8 cellular contexts compared by ENCODE assay signal in the genomic region with DNA sequence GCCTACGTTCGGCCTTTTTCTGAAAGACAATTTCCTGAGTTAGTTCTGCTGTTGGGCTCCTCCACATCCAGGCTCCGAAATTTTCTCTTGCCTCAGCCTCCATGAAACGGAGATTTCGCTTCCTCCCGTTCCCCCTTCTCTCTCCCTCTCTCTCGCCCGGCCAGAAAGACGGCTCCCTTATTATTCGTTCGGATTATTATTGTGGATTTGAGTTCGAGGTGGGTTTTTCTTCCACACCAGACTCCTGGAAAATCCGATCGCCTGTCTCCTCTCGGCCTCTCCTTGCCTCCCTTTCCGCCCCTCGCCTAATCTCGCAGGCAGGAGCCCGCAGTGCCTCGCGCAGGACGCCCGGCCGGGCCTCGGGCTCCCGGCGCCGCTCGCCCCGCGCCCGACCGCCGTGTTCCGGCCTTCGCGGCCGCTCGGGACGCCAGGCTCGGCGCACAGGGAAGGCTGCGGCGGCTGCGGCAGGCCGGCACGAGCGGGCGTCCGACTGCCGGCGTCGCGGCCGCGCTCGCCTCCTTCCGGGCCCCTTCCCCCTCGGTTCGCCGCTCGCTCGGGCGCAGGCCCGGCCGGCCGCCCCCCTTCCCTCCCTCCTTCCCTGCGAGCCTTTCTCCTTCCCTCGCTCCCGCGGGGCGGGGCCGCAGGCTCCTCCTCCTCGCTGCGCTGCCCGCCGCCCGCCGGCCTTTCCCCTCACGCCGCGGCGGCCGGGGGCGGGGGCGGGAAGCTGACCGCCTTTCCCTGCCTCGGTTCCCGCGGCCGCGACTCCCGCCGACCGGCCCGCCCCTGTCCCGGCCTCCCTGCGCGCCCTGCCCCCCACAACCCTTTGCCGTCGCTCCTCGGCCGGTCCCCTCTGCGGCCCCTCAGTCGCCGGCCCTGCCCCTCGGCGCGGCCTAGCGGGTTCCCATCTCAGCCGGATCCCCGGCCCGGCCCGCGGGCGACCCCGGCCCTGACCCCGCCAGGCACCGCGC. TPM values are rescaled to one million over a fixed set of nuclear protein-coding genes. Genes with fewer than 3 reads are reported as not detected.
A peak's percentile ranks its signal among the peaks of the same experiment; 100 is the strongest.
DNase-seq lines count a peak whose midpoint lies in the region; ATAC-seq and TF ChIP-seq lines count a peak whose summit lies in the region.

A gene with protein sequence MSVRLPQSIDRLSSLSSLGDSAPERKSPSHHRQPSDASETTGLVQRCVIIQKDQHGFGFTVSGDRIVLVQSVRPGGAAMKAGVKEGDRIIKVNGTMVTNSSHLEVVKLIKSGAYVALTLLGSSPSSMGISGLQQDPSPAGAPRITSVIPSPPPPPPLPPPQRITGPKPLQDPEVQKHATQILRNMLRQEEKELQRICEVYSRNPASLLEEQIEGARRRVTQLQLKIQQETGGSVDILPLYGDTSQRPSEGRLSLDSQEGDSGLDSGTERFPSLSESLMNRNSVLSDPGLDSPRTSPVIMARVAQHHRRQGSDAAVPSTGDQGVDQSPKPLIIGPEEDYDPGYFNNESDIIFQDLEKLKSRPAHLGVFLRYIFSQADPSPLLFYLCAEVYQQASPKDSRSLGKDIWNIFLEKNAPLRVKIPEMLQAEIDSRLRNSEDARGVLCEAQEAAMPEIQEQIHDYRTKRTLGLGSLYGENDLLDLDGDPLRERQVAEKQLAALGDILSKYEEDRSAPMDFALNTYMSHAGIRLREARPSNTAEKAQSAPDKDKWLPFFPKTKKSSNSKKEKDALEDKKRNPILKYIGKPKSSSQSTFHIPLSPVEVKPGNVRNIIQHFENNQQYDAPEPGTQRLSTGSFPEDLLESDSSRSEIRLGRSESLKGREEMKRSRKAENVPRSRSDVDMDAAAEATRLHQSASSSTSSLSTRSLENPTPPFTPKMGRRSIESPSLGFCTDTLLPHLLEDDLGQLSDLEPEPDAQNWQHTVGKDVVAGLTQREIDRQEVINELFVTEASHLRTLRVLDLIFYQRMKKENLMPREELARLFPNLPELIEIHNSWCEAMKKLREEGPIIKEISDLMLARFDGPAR (N-terminal part only) (minus strand): TSS at position 492 of the 968 bp plus-strand sequence. CDS start 1,412 bp downstream, outside the sequence.

- H3K9me3 ChIP-seq in esophagus squamous epithelium = no peaks in the 10 kb centered on the region
- H3K9me3 ChIP-seq in mononuclear cell (ENCODE audit: low read depth, low read length) = no peaks in the 10 kb centered on the region
- no peaks in the 10 kb centered on the region for H3K9me3 ChIP-seq in suprapubic skin

- peak within 1 kb of the TSS; percentile 66 to 81 (median 75) for H3K4me3 ChIP-seq in esophagus squamous epithelium
- H3K4me3 ChIP-seq in mononuclear cell (ENCODE audit: low read length) = peak within 1 kb of the TSS; percentile 49
- H3K4me3 ChIP-seq in suprapubic skin = peak within 1 kb of the TSS; percentile 71

- H3K27me3 ChIP-seq in esophagus squamous epithelium (peaks cover 0 to 4% (median 0%) of the 10 kb centered on the region in 4 donors), mononuclear cell (ENCODE audit: insufficient read depth, low read length) (peaks cover 19% of the 10 kb centered on the region), suprapubic skin (no peaks in the 10 kb centered on the region)

- TF ChIP-seq POLR2A in esophagus squamous epithelium (IDR thresholded peaks at IDR 0.05) = peak in 1 of 4 donors; percentile 67
- TF ChIP-seq POLR2A in suprapubic skin (IDR thresholded peaks at IDR 0.05) = peak in 1 of 2 donors; percentile 68

- DNase-seq in AG09319 (ENCODE audit: extremely low read depth, low read depth) = peak; percentile 73
- DNase-seq in NCI-H69 (lab: John Stamatoyannopoulos, UW) = peak; percentile 96
- peak; percentile 61 for DNase-seq in activated CD8-positive, alpha-beta memory T cell treated with anti-CD3 and anti-CD28 coated beads, Interleukin-2, amount 50 U/mL, for 48 hours
- DNase-seq in esophagus squamous epithelium (lab: John Stamatoyannopoulos, UW) = no peak
- DNase-seq in suprapubic skin (ENCODE audit: low spot score in 2 of 2) = peak; percentile 88 to 91

- TF ChIP-seq CTCF in AG09319 (IDR thresholded peaks at IDR 0.05; ENCODE audit: low read depth, low read length) (no peak), esophagus squamous epithelium (IDR thresholded peaks at IDR 0.05) (peak in 1 of 6 experiments; percentile 4), suprapubic skin (IDR thresholded peaks at IDR 0.05) (no peak)

- intact Hi-C loops in esophagus squamous epithelium (cut with DNase I) = no loop called here

- WGBS in esophagus squamous epithelium, 2 donors = 0% methylated on average over 28 to 29 of the region's 120 CpGs
- WGBS in suprapubic skin = under 1% methylated on average over 74 of the region's 120 CpGs

- peaks cover 21 to 53% (median 32%) of the 10 kb centered on the region in 3 donors for H3K4me1 ChIP-seq in esophagus squamous epithelium
- peaks cover 39% of the 10 kb centered on the region for H3K4me1 ChIP-seq in mononuclear cell (ENCODE audit: insufficient read depth, low read length)
- H3K4me1 ChIP-seq in suprapubic skin = peaks cover 44% of the 10 kb centered on the region

- H3K27ac ChIP-seq in esophagus squamous epithelium (peak within 1 kb of the TSS; percentile 83 to 96 (median 88)), suprapubic skin (peak within 1 kb of the TSS; percentile 90)

- ATAC-seq in GM18861 (IDR thresholded peaks at IDR 0.05; ENCODE audit: unreplicated experiment) = peak; percentile 51
- ATAC-seq in HG03442 (IDR thresholded peaks at IDR 0.05; ENCODE audit: unreplicated experiment) = peak; percentile 77

- H3K36me3 ChIP-seq in esophagus squamous epithelium (no peaks in the 10 kb centered on the region), suprapubic skin (no peaks in the 10 kb centered on the region)

- no peak for TF ChIP-seq EP300 in suprapubic skin (IDR thresholded peaks at IDR 0.05)

RNA-seq across cellular contexts. Expression of the gene that starts here (rescaled TPM):
- total RNA-seq in esophagus squamous epithelium (10 to 100 TPM; 15.5 to 24.2 (median 19.4) TPM), mononuclear cell (18.3 TPM), suprapubic skin (10 to 100 TPM; 30.7 to 46.1 (median 40.3) TPM)
